29 cellular contexts compared by ENCODE assay signal in the genomic region with DNA sequence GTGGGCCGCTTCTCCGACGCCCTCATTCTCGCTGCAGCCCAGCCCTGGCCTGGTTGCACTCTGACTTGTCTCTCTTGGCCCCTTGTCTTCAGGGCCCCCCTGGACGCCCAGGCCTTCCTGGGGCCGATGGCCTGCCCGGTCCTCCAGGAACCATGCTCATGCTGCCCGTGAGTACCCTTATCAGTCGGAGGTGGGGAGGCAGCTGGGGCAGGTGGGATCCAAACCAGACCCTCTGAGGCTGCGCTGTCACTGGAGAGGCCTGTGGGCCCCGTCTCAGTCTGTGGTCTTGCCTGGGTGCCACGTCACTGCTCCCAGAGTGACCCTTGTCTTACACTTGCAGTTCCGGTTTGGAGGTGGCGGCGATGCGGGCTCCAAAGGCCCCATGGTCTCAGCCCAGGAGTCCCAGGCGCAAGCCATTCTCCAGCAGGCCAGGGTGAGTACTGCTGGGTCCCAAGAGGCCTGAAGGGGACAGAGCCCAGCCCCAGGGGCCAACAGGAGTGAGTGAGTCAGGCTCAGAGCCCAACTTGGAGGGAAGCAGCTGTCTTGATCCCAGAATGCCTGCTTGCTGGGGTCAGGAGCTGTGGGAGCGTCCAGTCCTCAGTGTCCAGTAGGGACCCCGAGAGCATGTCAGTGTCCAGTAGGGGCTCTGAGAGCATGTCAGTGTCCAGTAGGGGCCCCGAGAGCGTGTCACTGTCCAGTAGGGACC.
"Had no signal": no experiment of that assay in that cellular context is flagged by ENCODE, and none has a peak within 500 bp of the region (broad histone marks: within the 10 kb centered on the region; RNA-seq: fewer than 3 reads in every experiment).

No MANE protein-coding gene starts in this region.

- H3K36me3 ChIP-seq: gastrocnemius medialis, left lung had no signal

- H3K27me3 ChIP-seq: ascending aorta, brain microvascular endothelial cell, gastrocnemius medialis, left lung, tibial nerve had no signal

- H3K4me1 Mint-ChIP-seq: activated CD4-positive, alpha-beta T cell treated with anti-CD3 and anti-CD28 coated beads, Interleukin-2, amount 10 ng/mL, durations not matched to agents 24 days and 14 days; activated naive CD4-positive, alpha-beta T cell treated with anti-CD3 and anti-CD28 coated beads, Interleukin-2, amount 10 ng/mL, durations not matched to agents 7 days and 5 days; activated naive CD8-positive, alpha-beta T cell treated with anti-CD3 and anti-CD28 coated beads, Interleukin-2, amount 10 ng/mL, durations not matched to agents 7 days and 5 days; T-helper 17 cell had no signal

- DNase-seq: activated CD4-positive, alpha-beta memory T cell treated with anti-CD3 and anti-CD28 coated beads for 36 hours; activated CD4-positive, alpha-beta T cell treated with anti-CD3 and anti-CD28 coated beads, Interleukin-2, amount 10 ng/mL, durations not matched to agents 24 days and 14 days; activated CD4-positive, CD25-positive, alpha-beta regulatory T cell treated with anti-CD3 and anti-CD28 coated beads, Interleukin-2, amount 50 U/mL, for 72 hours; activated CD8-positive, alpha-beta memory T cell treated with anti-CD3 and anti-CD28 coated beads, Interleukin-2, amount 50 U/mL, for 4 hours; activated gamma-delta T cell; activated naive CD4-positive, alpha-beta T cell treated with anti-CD3 and anti-CD28 coated beads, Interleukin-2, amount 10 ng/mL, durations not matched to agents 7 days and 5 days; activated naive CD8-positive, alpha-beta T cell treated with anti-CD3 and anti-CD28 coated beads, Interleukin-2, amount 10 ng/mL, durations not matched to agents 7 days and 5 days; activated T-cell treated with anti-CD3 and anti-CD28 coated beads, Interleukin-2, amount 50 U/mL, for 1 hour; brain microvascular endothelial cell; cortex of kidney; effector memory CD8-positive, alpha-beta T cell; erythroblast; gastrocnemius medialis; glutamatergic neuron; lower lobe of right lung; mesendoderm; mucosa of descending colon; nucleus accumbens; stimulated activated CD4-positive, alpha-beta T cell treated with anti-CD3 and anti-CD28 coated beads, Interleukin-15, amount 100 ng/mL, for 24 hours; stimulated activated CD4-positive, alpha-beta T cell treated with anti-CD3 and anti-CD28 coated beads, Interleukin-2, amount 100 ng/mL, for 24 hours; stimulated activated naive CD4-positive, alpha-beta T cell treated with Interleukin-2 at 50 U/mL for 16 hours; T-helper 17 cell; T1000 had no signal

- H3K4me3 Mint-ChIP-seq: activated CD4-positive, alpha-beta memory T cell treated with anti-CD3 and anti-CD28 coated beads for 36 hours; activated CD4-positive, alpha-beta T cell treated with anti-CD3 and anti-CD28 coated beads, Interleukin-2, amount 10 ng/mL, durations not matched to agents 24 days and 14 days; activated naive CD4-positive, alpha-beta T cell treated with anti-CD3 and anti-CD28 coated beads, Interleukin-2, amount 10 ng/mL, durations not matched to agents 7 days and 5 days; activated naive CD8-positive, alpha-beta T cell treated with anti-CD3 and anti-CD28 coated beads, Interleukin-2, amount 10 ng/mL, durations not matched to agents 7 days and 5 days; effector memory CD8-positive, alpha-beta T cell; nephron; T-helper 17 cell had no signal

- H3K4me1 ChIP-seq: ascending aorta, gastrocnemius medialis, left lung, lower lobe of right lung had no signal

- H3K9me3 Mint-ChIP-seq: effector memory CD8-positive, alpha-beta T cell; nephron had no signal

- H3K9me3 ChIP-seq: ascending aorta, gastrocnemius medialis, lower lobe of right lung, tibial nerve had no signal

- H3K27ac Mint-ChIP-seq: activated CD4-positive, alpha-beta memory T cell treated with anti-CD3 and anti-CD28 coated beads for 36 hours; activated CD4-positive, alpha-beta T cell treated with anti-CD3 and anti-CD28 coated beads, Interleukin-2, amount 10 ng/mL, durations not matched to agents 24 days and 14 days; activated naive CD4-positive, alpha-beta T cell treated with anti-CD3 and anti-CD28 coated beads, Interleukin-2, amount 10 ng/mL, durations not matched to agents 7 days and 5 days; activated naive CD8-positive, alpha-beta T cell treated with anti-CD3 and anti-CD28 coated beads, Interleukin-2, amount 10 ng/mL, durations not matched to agents 7 days and 5 days; effector memory CD8-positive, alpha-beta T cell; nephron; T-helper 17 cell had no signal

- H3K27ac ChIP-seq: ascending aorta, brain microvascular endothelial cell, gastrocnemius medialis, left lung, lower lobe of right lung, tibial nerve had no signal

- H3K36me3 Mint-ChIP-seq: activated CD4-positive, alpha-beta memory T cell treated with anti-CD3 and anti-CD28 coated beads for 36 hours; activated naive CD8-positive, alpha-beta T cell treated with anti-CD3 and anti-CD28 coated beads, Interleukin-2, amount 10 ng/mL, durations not matched to agents 7 days and 5 days had no signal

- H3K4me3 ChIP-seq: ascending aorta, gastrocnemius medialis, left lung, lower lobe of right lung, mucosa of descending colon, tibial nerve had no signal

- H3K27me3 Mint-ChIP-seq: activated CD4-positive, alpha-beta memory T cell treated with anti-CD3 and anti-CD28 coated beads for 36 hours; activated CD4-positive, alpha-beta T cell treated with anti-CD3 and anti-CD28 coated beads, Interleukin-2, amount 10 ng/mL, durations not matched to agents 24 days and 14 days; activated naive CD4-positive, alpha-beta T cell treated with anti-CD3 and anti-CD28 coated beads, Interleukin-2, amount 10 ng/mL, durations not matched to agents 7 days and 5 days; activated naive CD8-positive, alpha-beta T cell treated with anti-CD3 and anti-CD28 coated beads, Interleukin-2, amount 10 ng/mL, durations not matched to agents 7 days and 5 days had no signal

- FAIRE-seq: islet of Langerhans had no signal

- ATAC-seq: effector memory CD8-positive, alpha-beta T cell; gastrocnemius medialis; left lung; lower lobe of right lung; mucosa of descending colon; sciatic nerve; T-helper 17 cell had no signal
